32 cellular contexts compared by ENCODE assay signal in genomic region chr19:52949422-52949821, GRCh38. TPM values are rescaled to one million over a fixed set of nuclear protein-coding genes. Genes with fewer than 3 reads are reported as not detected.
"Had no signal": no experiment of that assay in that cellular context is flagged by ENCODE, and none has a peak within 500 bp of the region (broad histone marks: within the 10 kb centered on the region; RNA-seq: fewer than 3 reads in every experiment).

No MANE protein-coding gene starts in this region.

- H3K27ac Mint-ChIP-seq: dendritic cell treated with granulocyte-macrophage colony-stimulating factor and Interleukin-4, amounts not matched to agents 40 ng/mL and 50 ng/mL, for 4 days; memory B cell; natural killer cell; stimulated activated naive CD8-positive, alpha-beta T cell treated with anti-CD3 and anti-CD28 coated beads, Interleukin-15, amount 100 ng/mL, for 72 hours had no signal

- ATAC-seq: heart right ventricle; left colon; natural killer cell; sciatic nerve; stimulated activated naive CD8-positive, alpha-beta T cell treated with anti-CD3 and anti-CD28 coated beads, Interleukin-15, amount 100 ng/mL, for 72 hours; upper lobe of right lung had no signal

- H3K4me3 Mint-ChIP-seq: dendritic cell treated with granulocyte-macrophage colony-stimulating factor and Interleukin-4, amounts not matched to agents 40 ng/mL and 50 ng/mL, for 4 days; memory B cell; natural killer cell; stimulated activated naive CD8-positive, alpha-beta T cell treated with anti-CD3 and anti-CD28 coated beads, Interleukin-15, amount 100 ng/mL, for 72 hours had no signal

- H3K4me3 ChIP-seq: colonic mucosa, esophagus squamous epithelium, heart right ventricle, left ventricle myocardium inferior, lung, prostate gland, right atrium auricular region, smooth muscle cell, suprapubic skin, transverse colon, upper lobe of right lung, uterus had no signal

- H3K27me3 Mint-ChIP-seq: memory B cell; stimulated activated naive CD8-positive, alpha-beta T cell treated with anti-CD3 and anti-CD28 coated beads, Interleukin-15, amount 100 ng/mL, for 72 hours had no signal

- H3K27me3 ChIP-seq: colonic mucosa, esophagus squamous epithelium, heart right ventricle, right atrium auricular region, suprapubic skin, transverse colon, upper lobe of right lung, uterus had no signal

- H3K4me1 ChIP-seq: colonic mucosa, parathyroid adenoma, prostate gland, right atrium auricular region, suprapubic skin, upper lobe of right lung, uterus had no signal

- DNase-seq: colonic mucosa; effector CD8-positive, alpha-beta T cell; erythroblast; esophagus squamous epithelium; foreskin melanocyte; glutamatergic neuron; heart right ventricle; hippocampal formation; kidney glomerular epithelial cell; left colon; left ventricle myocardium inferior; natural killer cell; stimulated activated CD4-positive, alpha-beta T cell treated with anti-CD3 and anti-CD28 coated beads, Interleukin-12 subunit alpha, Interleukin-12 subunit beta, amount 100 ng/mL, for 4 hours; stimulated activated CD4-positive, alpha-beta T cell treated with anti-CD3 and anti-CD28 coated beads, Interleukin-1b, Interleukin-23, amount 100 ng/mL, for 48 hours; stimulated activated CD4-positive, alpha-beta T cell treated with anti-CD3 and anti-CD28 coated beads, Interleukin-4, amount 100 ng/mL, for 1 hour; stimulated activated CD8-positive, alpha-beta memory T cell treated with anti-CD3 and anti-CD28 coated beads, Interleukin-4, amount 100 ng/mL, for 48 hours; stimulated activated naive CD4-positive, alpha-beta T cell; stimulated activated naive CD8-positive, alpha-beta T cell treated with anti-CD3 and anti-CD28 coated beads, Interleukin-15, amount 100 ng/mL, for 72 hours; transverse colon; upper lobe of right lung; uterus had no signal

- H3K9ac ChIP-seq: parathyroid adenoma had no signal

- H3K27ac ChIP-seq: colonic mucosa, esophagus squamous epithelium, heart right ventricle, left ventricle myocardium inferior, neutrophil, parathyroid adenoma, prostate gland, right atrium auricular region, suprapubic skin, transverse colon, upper lobe of right lung, uterus had no signal

- H3K9me3 ChIP-seq: prostate gland had no signal

- H3K36me3 ChIP-seq: uterus had no signal

- H3K4me1 Mint-ChIP-seq: memory B cell; natural killer cell; stimulated activated naive CD8-positive, alpha-beta T cell treated with anti-CD3 and anti-CD28 coated beads, Interleukin-15, amount 100 ng/mL, for 72 hours had no signal

RNA-seq across cellular contexts. Expression of gene ZNF320, which starts 52.0 kb away (rescaled TPM):
- total RNA-seq: mononuclear cell had no signal
